Comparison of ENCODE assay signal across 8 cellular contexts in genomic region chr7:832292-832967, GRCh38. TPM values are rescaled to one million over a fixed set of nuclear protein-coding genes. Genes with fewer than 3 reads are reported as not detected.
DNase-seq lines count a peak whose midpoint lies in the region; ATAC-seq, FAIRE-seq and TF ChIP-seq lines count a peak whose summit lies in the region.

TSS of gene SUN1 (plus strand) at chr7:832476. CDS start at chr7:832525, 49 bp downstream.

- no peaks in the 10 kb centered on the region for H3K27me3 ChIP-seq in K562 (ENCODE audit: control insufficient read depth in 2 of 2, insufficient read depth in 2 of 2, low read length in 2 of 2)

- POLR2A ChIA-PET in K562 (lab: Yijun Ruan, JAX), result interaction anchor here (0.7 to 1.4 kb wide), 3 partner anchors 25 to 146 kb away, joined by 3 to 4 read pairs (median 4); no protein-coding TSS in a partner anchor

- FAIRE-seq in GM12891 (lab: Jason Lieb, UNC) (peak; percentile 77), K562 (lab: Jason Lieb, UNC) (peak; percentile 55)

- H3K4me3 ChIP-seq in K562, result no peak within 1 kb of the TSS

- no peak for TF ChIP-seq EP300 in K562 (IDR thresholded peaks at IDR 0.05; ENCODE audit: low read length)

- in situ Hi-C loops in K562 (cut with MboI), result no loop called here

- no TSS peak for BruUV-seq in K562 (replicated peaks; lab: Mats Ljungman, UMichigan)

- no peak for TF ChIP-seq CTCF in K562 (IDR thresholded peaks at IDR 0.05 in 2 of 3, conservative IDR thresholded peaks at IDR 0.05 in 1 of 3; ENCODE audit: insufficient read depth in 2 of 3, low read depth in 1 of 3, low read length in 3 of 3)

- CTCF ChIA-PET in K562 (lab: Yijun Ruan, JAX; ENCODE audit: low intra/inter-chr PET ratio), result no interaction called here

- peaks cover 34% of the 10 kb centered on the region; the same call in 2 of the 3 replicates for H3K36me3 ChIP-seq in K562 (ENCODE audit: control insufficient read depth, insufficient read depth, low read length)

- TF ChIP-seq RAD21 in K562 (CRISPR knock-in tag; conservative IDR thresholded peaks at IDR 0.05 in 1 of 2, IDR thresholded peaks at IDR 0.05 in 1 of 2), result no peak

- no peaks in the 10 kb centered on the region for H3K9me3 ChIP-seq in K562 (replicated peaks; ENCODE audit: control insufficient read depth, insufficient read depth, low read depth, low read length)

- DNase-seq in GM12891 (ENCODE audit: insufficient read length, low spot score) (peak; percentile 49), K562 (ENCODE audit: extremely low read depth in 1 of 4, low spot score in 3 of 4) (no peak), kidney glomerular epithelial cell (lab: John Stamatoyannopoulos, UW) (peak; percentile 68), NCI-H1092 (lab: John Stamatoyannopoulos, UW) (no peak), NCI-H345 (lab: John Stamatoyannopoulos, UW) (no peak)
- DNase-seq in stimulated activated CD4-positive, alpha-beta T cell treated with anti-CD3 and anti-CD28 coated beads, Interleukin-2, amount 100 ng/mL, for 48 hours, result peak; percentile 41 to 46

- WGBS in K562 (ENCODE audit: insufficient coverage, low coverage, missing lambda C conversion rate), result 76% methylated on average over 22 of the region's 22 CpGs

- no peak within 1 kb of the TSS; the same call in 1 of the 2 replicates for H3K4me2 ChIP-seq in K562 (ENCODE audit: insufficient read depth, low read length)

- intact Hi-C loops in T-helper 1 cell treated with Interleukin-12 subunit alpha and Interleukin-12 subunit beta and Interleukin-4 antibody, amounts not matched to agents 30 ng/mL and 1 ng/mL, for 36 hours (cut with micrococcal nuclease), result loop anchor here (1.0 to 5.0 kb wide), 3 partner anchors 45 to 143 kb away; partner anchors contain the start of genes COX19, DNAAF5 and PRKAR1B
- intact Hi-C loops in K562 (cut with micrococcal nuclease), result loop anchor here (5.0 kb wide), 1 partner anchor 40 kb away; no protein-coding TSS in a partner anchor

- peak; percentile 40 for ATAC-seq in HG02938 (IDR thresholded peaks at IDR 0.05; ENCODE audit: unreplicated experiment)
- ATAC-seq in K562, result 0 out of 3 replicates have a peak, but pooled peaks have one; percentile 7

- peaks cover 46% of the 10 kb centered on the region; the same call in 1 of the 2 replicates for H4K20me1 ChIP-seq in K562 (replicated peaks; ENCODE audit: control insufficient read depth, insufficient read depth, low read length)

- TF ChIP-seq POLR2A in GM12891 (IDR thresholded peaks at IDR 0.05; ENCODE audit: low read depth, low read length) (no peak), K562 (conservative IDR thresholded peaks at IDR 0.05) (no peak)

- peaks cover 22 to 44% of the 10 kb centered on the region in 2 experiments for H3K4me1 ChIP-seq in K562 (replicated peaks in 1 of 2; ENCODE audit: control insufficient read depth in 2 of 2, insufficient read depth in 2 of 2, low read length in 2 of 2)

- peaks cover 90% of the 10 kb centered on the region for H3K79me2 ChIP-seq in K562 (ENCODE audit: control insufficient read depth, insufficient read depth, low read length)

- peak within 1 kb of the TSS in 1 of 2 experiments; percentile 37; a peak in 1 of 4 replicates for H3K9ac ChIP-seq in K562 (ENCODE audit: insufficient read depth in 1 of 2, low read depth in 2 of 2, low read length in 2 of 2)

- peak within 1 kb of the TSS; percentile 72; the same call in 2 of the 3 replicates for H3K27ac ChIP-seq in K562 (ENCODE audit: extremely low read depth, low read depth, low read length)

- no peak within 1 kb of the TSS for H2AFZ ChIP-seq in K562 (ENCODE audit: low read depth, low read length)

- peaks cover 21% of the 10 kb centered on the region for H3K9me1 ChIP-seq in K562 (ENCODE audit: control insufficient read depth, insufficient read depth, low read length)

TF ChIP-seq in GM12891, 5 proteins besides CTCF, POLR2A, EP300 and RAD21:
- TF ChIP-seq TAF1 (IDR thresholded peaks at IDR 0.05; ENCODE audit: low read depth, low read length), result no peak
- TF ChIP-seq SPI1 (IDR thresholded peaks at IDR 0.05; ENCODE audit: low read depth, low read length), result no peak

TF ChIP-seq in K562, 482 proteins besides CTCF, POLR2A, EP300 and RAD21:
- TF ChIP-seq MAX (CRISPR knock-in tag; IDR thresholded peaks at IDR 0.05) (peak; percentile 33; the same call in 1 of the 2 replicates), FOXJ2 (tag; IDR thresholded peaks at IDR 0.05) (peak; percentile 95), E2F6 (IDR thresholded peaks at IDR 0.05; ENCODE audit: borderline replicate concordance in 1 of 2, extremely low read depth in 1 of 2, insufficient read depth in 1 of 2, insufficient read length in 1 of 2, low read depth in 1 of 2, low read length in 1 of 2, poor library complexity in 1 of 2, severe bottlenecking in 1 of 2) (peak; percentile 26 to 43), ZBTB33 (CRISPR knock-in tag; IDR thresholded peaks at IDR 0.05) (peak; percentile 63; the same call in 1 of the 2 replicates), SNRNP70 (optimal IDR thresholded peaks at IDR 0.05; ENCODE audit: low read depth, low read length) (no peak), ZNF12 (CRISPR knock-in tag; IDR thresholded peaks at IDR 0.05) (no peak), NFRKB (IDR thresholded peaks at IDR 0.05; ENCODE audit: low read depth) (no peak), RFX1 (IDR thresholded peaks at IDR 0.05) (peak; percentile 73), MLLT1 (IDR thresholded peaks at IDR 0.05) (peak in 1 of 2 experiments; percentile 48; a peak in 1 of 4 replicates), FOXA3 (CRISPR knock-in tag; conservative IDR thresholded peaks at IDR 0.05 in 1 of 2, IDR thresholded peaks at IDR 0.05 in 1 of 2) (no peak)

RNA-seq across cellular contexts. Expression of gene SUN1, which starts in this region (rescaled TPM):
- 60.4 TPM for polyA plus RNA-seq in GM12891 (2012; ENCODE audit: low read depth, missing spikeins)
- 47.5 and 48.2 TPM in 2 replicates for total RNA-seq in T-helper 1 cell treated with Interleukin-12 subunit alpha and Interleukin-12 subunit beta and Interleukin-4 antibody, amounts not matched to agents 30 ng/mL and 1 ng/mL, for 36 hours
- 527 and 872 TPM in 2 replicates for total RNA-seq in K562 (2011; cell fraction: chromatin; rRNA removed; ENCODE audit: low replicate concordance)
- total RNA-seq in K562 (2011; cell fraction: nucleolus; rRNA removed), result 542 and 585 TPM in 2 replicates
- total RNA-seq in K562 (2011; cell fraction: nucleoplasm; rRNA removed), result 348 and 489 TPM in 2 replicates
- 80.5 and 86.7 TPM in 2 replicates for total RNA-seq in K562 (2014; rRNA removed)
- 38.9 and 42.3 TPM in 2 replicates for total RNA-seq in K562 (2014; rRNA removed; fragmentation: Illumina TruSeq; extraction: Trizol)
- total RNA-seq in K562 (2015; rRNA removed; fragmentation: Illumina TruSeq; extraction: Trizol), result 49.2 and 53.5 TPM in 2 replicates
- 81.9 and 101 TPM in 2 replicates for total RNA-seq in K562 (2021)
- 132 and 143 TPM in 2 replicates for polyA plus RNA-seq in K562 (2011; rRNA removed)
- polyA plus RNA-seq in K562 (2011; cell fraction: cytosol; rRNA removed), result 249 and 254 TPM in 2 replicates
- polyA plus RNA-seq in K562 (2011; cell fraction: nucleus; rRNA removed), result 889 and 1,080 TPM in 2 replicates
- 107 and 112 TPM in 2 replicates for polyA plus RNA-seq in K562 (2012)
- polyA plus RNA-seq in K562 (2014; fragmentation: Illumina TruSeq; extraction: Trizol), result 62.3 and 88.2 TPM in 2 replicates
- polyA plus RNA-seq in K562 (2014; fragmentation: Nextera tagmentation; extraction: Ambion mirVana), result 10 to 100 TPM; 36.8 TPM
- 105 and 119 TPM in 2 replicates for polyA plus RNA-seq in K562 (2014; rRNA removed)
- 72.4 and 98.1 TPM in 2 replicates for polyA minus RNA-seq in K562 (2011; rRNA and poly(A)+ RNA removed)
- 47.4 and 59.7 TPM in 2 replicates for polyA minus RNA-seq in K562 (2011; cell fraction: cytosol; rRNA and poly(A)+ RNA removed)
- polyA minus RNA-seq in K562 (2011; cell fraction: nucleus; rRNA and poly(A)+ RNA removed), result 245 and 267 TPM in 2 replicates

Comparison
In these comparisons a context has a peak if more than half of its experiments do, and no peak if none do; other contexts are left out.
1. DNase-seq: peak in GM12891 (single experiment), kidney glomerular epithelial cell (single experiment) and stimulated activated CD4-positive, alpha-beta T cell treated with anti-CD3 and anti-CD28 coated beads, Interleukin-2, amount 100 ng/mL, for 48 hours (2 of 2); none in K562 (0 of 4), NCI-H1092 (single experiment) and NCI-H345 (single experiment).